8 cellular contexts compared by ENCODE assay signal in the genomic region with DNA sequence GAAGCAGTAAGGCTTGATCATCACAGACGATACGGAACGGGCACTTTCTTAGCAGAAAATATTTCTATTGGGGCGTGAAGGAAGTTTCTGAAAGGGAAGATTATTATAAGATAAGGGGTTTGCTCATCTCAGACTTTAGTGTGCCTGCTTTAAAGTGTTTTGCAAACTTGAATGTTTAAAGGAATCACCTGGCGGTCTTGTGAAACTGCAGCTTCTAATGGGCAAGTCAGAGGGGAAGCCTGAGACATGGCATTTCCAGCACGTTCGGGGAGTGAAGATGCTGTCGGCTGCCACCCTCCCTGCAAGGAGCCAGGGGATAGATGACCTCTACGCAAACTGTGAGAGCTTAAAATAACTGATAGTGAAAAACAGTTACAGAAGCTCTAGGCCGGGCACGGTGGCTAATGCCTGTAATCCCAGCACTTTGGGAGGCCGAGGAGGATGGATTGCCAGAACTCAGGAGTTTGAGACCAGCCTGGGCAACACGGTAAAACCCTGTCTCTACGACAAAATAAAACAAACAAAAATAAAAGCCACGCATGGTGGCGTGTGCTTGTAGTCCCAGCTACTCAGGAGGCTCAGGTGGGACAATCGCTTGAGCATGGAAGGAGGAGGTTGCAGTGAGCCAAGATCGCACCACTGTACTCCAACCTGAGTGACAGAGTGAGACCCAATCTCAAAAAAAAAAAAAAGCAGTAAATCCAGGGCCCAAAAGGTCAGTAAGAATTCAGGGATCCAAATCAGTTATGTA. TPM values are rescaled to one million over a fixed set of nuclear protein-coding genes. Genes with fewer than 3 reads are reported as not detected.
DNase-seq lines count a peak whose midpoint lies in the region; ATAC-seq, FAIRE-seq and TF ChIP-seq lines count a peak whose summit lies in the region.

No MANE protein-coding gene starts in this region.

- no peaks in the 10 kb centered on the region for H3K9me3 Mint-ChIP-seq in activated T-cell treated with anti-CD3 and anti-CD28 coated beads, Interleukin-2, amount 50 U/mL, for 4 hours
- no peaks in the 10 kb centered on the region for H3K9me3 Mint-ChIP-seq in activated naive CD8-positive, alpha-beta T cell (ENCODE audit: low read depth)

- H3K4me3 Mint-ChIP-seq in activated T-cell treated with anti-CD3 and anti-CD28 coated beads, Interleukin-2, amount 50 U/mL, for 4 hours, result peak overlapping the region; percentile 79
- H3K4me3 Mint-ChIP-seq in activated naive CD8-positive, alpha-beta T cell, result peak overlapping the region; percentile 97

- no peaks in the 10 kb centered on the region for H3K36me3 Mint-ChIP-seq in activated T-cell treated with anti-CD3 and anti-CD28 coated beads, Interleukin-2, amount 50 U/mL, for 4 hours (ENCODE audit: insufficient read depth)
- peaks cover 2% of the 10 kb centered on the region for H3K36me3 Mint-ChIP-seq in activated naive CD8-positive, alpha-beta T cell

- peak in 1 of 2 donors; percentile 5 for ATAC-seq in activated T-cell treated with anti-CD3 and anti-CD28 coated beads, Interleukin-2, amount 50 U/mL, for 4 hours
- no peak for ATAC-seq in GM21390 (IDR thresholded peaks at IDR 0.05; ENCODE audit: unreplicated experiment)
- no peak for ATAC-seq in omental fat pad (ENCODE audit: low FRiP score)

- H3K27me3 Mint-ChIP-seq in activated T-cell treated with anti-CD3 and anti-CD28 coated beads, Interleukin-2, amount 50 U/mL, for 4 hours (ENCODE audit: low read depth), result peaks cover 11% of the 10 kb centered on the region
- no peaks in the 10 kb centered on the region for H3K27me3 Mint-ChIP-seq in activated naive CD8-positive, alpha-beta T cell

- peaks cover 38% of the 10 kb centered on the region for H3K4me1 Mint-ChIP-seq in activated T-cell treated with anti-CD3 and anti-CD28 coated beads, Interleukin-2, amount 50 U/mL, for 4 hours (ENCODE audit: low read depth)
- peaks cover 45% of the 10 kb centered on the region for H3K4me1 Mint-ChIP-seq in activated naive CD8-positive, alpha-beta T cell (ENCODE audit: low read depth)

- TF ChIP-seq POLR2A in GM12892 (IDR thresholded peaks at IDR 0.05; ENCODE audit: low read depth, low read length), result no peak

- no peak for TF ChIP-seq CTCF in omental fat pad (IDR thresholded peaks at IDR 0.05)

- no peak for DNase-seq in activated T-cell treated with anti-CD3 and anti-CD28 coated beads, Interleukin-2, amount 50 U/mL, for 4 hours
- no peak for DNase-seq in activated T-cell treated with anti-CD3 and anti-CD28 coated beads for 4 hours
- DNase-seq in iPS-NIHi11 (ENCODE audit: low spot score), result peak; percentile 35
- peak in 2 of 49 donors; percentile 11 to 22 for DNase-seq in substantia nigra (lab: John Stamatoyannopoulos, UW)
- DNase-seq in omental fat pad (ENCODE audit: low spot score), result no peak
- DNase-seq in GM12892 (ENCODE audit: insufficient read length), result no peak

- FAIRE-seq in GM12892 (lab: Jason Lieb, UNC), result no peak

- H3K27ac Mint-ChIP-seq in activated naive CD8-positive, alpha-beta T cell, result peak overlapping the region; percentile 91

- H3K27ac ChIP-seq in substantia nigra (ENCODE audit: low read depth, low read length, poor library complexity, severe bottlenecking), result peak overlapping the region; percentile 28

RNA-seq across cellular contexts. Expression of gene KIF16B, which starts 2.3 kb away (rescaled TPM):
- 1 to 10 TPM; 3.7 to 6.4 (median 4.8) TPM for total RNA-seq in activated T-cell treated with anti-CD3 and anti-CD28 coated beads, Interleukin-2, amount 50 U/mL, for 4 hours
- total RNA-seq in omental fat pad, result 10 to 100 TPM; 15.7 to 29.0 (median 19.3) TPM
- 1.6 TPM for polyA plus RNA-seq in GM12892 (2012; ENCODE audit: missing spikeins)
